8 cellular contexts compared by ENCODE assay signal in the genomic region with DNA sequence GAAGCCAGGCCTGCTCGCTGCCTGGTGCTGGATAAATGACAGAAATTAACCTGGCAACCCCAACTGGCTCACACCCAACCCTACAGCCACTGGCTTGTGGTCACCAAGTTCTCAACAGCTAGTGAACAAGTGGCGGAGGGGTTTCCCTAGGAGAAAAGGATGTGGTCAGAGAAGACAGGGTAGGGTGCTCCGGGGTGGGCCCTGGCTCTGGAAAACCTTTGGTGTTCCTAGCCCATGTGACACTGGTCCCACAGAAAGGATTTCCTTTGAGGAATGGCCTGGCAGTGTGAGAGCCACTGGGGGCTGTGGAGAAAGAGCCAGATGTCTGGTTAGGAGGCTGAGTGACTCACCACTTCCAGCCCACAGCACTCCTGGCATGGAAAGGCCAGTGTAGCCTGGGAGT. TPM values are rescaled to one million over a fixed set of nuclear protein-coding genes. Genes with fewer than 3 reads are reported as not detected.
DNase-seq lines count a peak whose midpoint lies in the region; ATAC-seq, FAIRE-seq and TF ChIP-seq lines count a peak whose summit lies in the region.

No MANE protein-coding gene starts in this region.

- no peak for TF ChIP-seq CTCF in uterus (IDR thresholded peaks at IDR 0.05)

- H3K9me3 ChIP-seq in uterus, result no peaks in the 10 kb centered on the region

- POLR2A ChIA-PET in activated CD4-positive, alpha-beta memory T cell treated with anti-CD3 and anti-CD28 coated beads for 36 hours (lab: Charles Lee), result interaction anchor here (2.5 kb wide), 1 partner anchor 15 kb away, joined by 9 read pairs; no protein-coding TSS in a partner anchor

- no peaks in the 10 kb centered on the region for H3K9me3 Mint-ChIP-seq in activated CD4-positive, alpha-beta memory T cell treated with anti-CD3 and anti-CD28 coated beads for 36 hours
- no peaks in the 10 kb centered on the region for H3K9me3 Mint-ChIP-seq in immature natural killer cell

- H3K4me3 Mint-ChIP-seq in activated CD4-positive, alpha-beta memory T cell treated with anti-CD3 and anti-CD28 coated beads for 36 hours, result no peak overlapping the region
- H3K4me3 Mint-ChIP-seq in immature natural killer cell, result peak overlapping the region; percentile 9 to 60 (median 40)

- intact Hi-C loops in activated CD4-positive, alpha-beta memory T cell treated with anti-CD3 and anti-CD28 coated beads for 36 hours (cut with micrococcal nuclease), result no loop called here
- intact Hi-C loops in uterus (cut with DNase I; ENCODE audit: low total_unique reads), result no loop called here

- no peak for TF ChIP-seq POLR2A in H54 (IDR thresholded peaks at IDR 0.05; ENCODE audit: low read depth, low read length)
- TF ChIP-seq POLR2A in uterus (IDR thresholded peaks at IDR 0.05), result no peak

- H3K36me3 Mint-ChIP-seq in activated CD4-positive, alpha-beta memory T cell treated with anti-CD3 and anti-CD28 coated beads for 36 hours, result peaks cover 11% of the 10 kb centered on the region
- H3K36me3 Mint-ChIP-seq in immature natural killer cell, result peaks cover 0 to 4% (median 1%) of the 10 kb centered on the region in 3 donors

- FAIRE-seq in H54 (lab: Jason Lieb, UNC), result peak; percentile 93

- DNase-seq in AG08396 (ENCODE audit: low spot score) (peak; percentile 76), H54 (ENCODE audit: insufficient read length, low spot score) (peak; percentile 79), immature natural killer cell (peak; percentile 54 to 61 (median 58)), uterus (no peak)
- DNase-seq in activated CD4-positive, alpha-beta memory T cell treated with anti-CD3 and anti-CD28 coated beads for 36 hours, result peak; percentile 50

- peak overlapping the region; percentile 57 to 62 for H3K27ac ChIP-seq in uterus

- H3K4me3 ChIP-seq in uterus, result no peak overlapping the region

- H3K4me1 ChIP-seq in uterus, result peaks cover 6 to 7% of the 10 kb centered on the region in 2 donors

- peaks cover 78% of the 10 kb centered on the region for H3K4me1 Mint-ChIP-seq in activated CD4-positive, alpha-beta memory T cell treated with anti-CD3 and anti-CD28 coated beads for 36 hours (ENCODE audit: low read depth)
- peaks cover 38 to 45% of the 10 kb centered on the region in 2 donors for H3K4me1 Mint-ChIP-seq in immature natural killer cell

- ATAC-seq in GM19395 (IDR thresholded peaks at IDR 0.05; ENCODE audit: unreplicated experiment), result no peak
- ATAC-seq in GM19467 (IDR thresholded peaks at IDR 0.05; ENCODE audit: unreplicated experiment), result no peak
- ATAC-seq in GM18867 (IDR thresholded peaks at IDR 0.05; ENCODE audit: unreplicated experiment), result no peak

- CTCF ChIA-PET in activated CD4-positive, alpha-beta memory T cell treated with anti-CD3 and anti-CD28 coated beads for 36 hours (lab: Charles Lee), result interaction anchor here (1.7 to 3.0 kb wide), 2 partner anchors 19 to 66 kb away, joined by 6 to 16 read pairs; no protein-coding TSS in a partner anchor

- no peaks in the 10 kb centered on the region for H3K27me3 Mint-ChIP-seq in activated CD4-positive, alpha-beta memory T cell treated with anti-CD3 and anti-CD28 coated beads for 36 hours
- peaks cover 0 to 4% (median 0%) of the 10 kb centered on the region in 3 donors for H3K27me3 Mint-ChIP-seq in immature natural killer cell (ENCODE audit: low read depth in 3 of 3)

- H3K27ac Mint-ChIP-seq in activated CD4-positive, alpha-beta memory T cell treated with anti-CD3 and anti-CD28 coated beads for 36 hours, result peak overlapping the region; percentile 8
- peak overlapping the region; percentile 46 to 75 (median 67) for H3K27ac Mint-ChIP-seq in immature natural killer cell

- H3K36me3 ChIP-seq in uterus, result no peaks in the 10 kb centered on the region

- H3K27me3 ChIP-seq in uterus, result no peaks in the 10 kb centered on the region

RNA-seq across cellular contexts. Expression of a gene that starts 8.7 kb away (rescaled TPM):
- 10 to 100 TPM; 35.3 to 37.3 TPM for total RNA-seq in activated CD4-positive, alpha-beta memory T cell treated with anti-CD3 and anti-CD28 coated beads for 36 hours
- polyA plus RNA-seq in immature natural killer cell, result 1 to 10 TPM in 2 of 3 donors, not detected in 1; 1.0 to 1.4 TPM
- 10 to 100 TPM in 2 of 4 donors, 1 to 10 TPM in 2; 4.9 to 36.1 (median 15.2) TPM for total RNA-seq in uterus

RNA-seq across cellular contexts. Expression of a gene that starts 27.1 kb away (rescaled TPM):
- total RNA-seq in activated CD4-positive, alpha-beta memory T cell treated with anti-CD3 and anti-CD28 coated beads for 36 hours, result 10 to 100 TPM; 31.8 to 32.2 TPM
- 10 to 100 TPM; 54.5 to 87.1 (median 81.7) TPM for polyA plus RNA-seq in immature natural killer cell
- total RNA-seq in uterus, result 10 to 100 TPM in 3 of 4 donors, 1 to 10 TPM in 1; 5.9 to 40.3 (median 23.7) TPM

Comparison
In these comparisons a context has a peak if more than half of its experiments do, and no peak if none do; other contexts are left out.
1. DNase-seq: peak in AG08396 (single experiment), H54 (single experiment), activated CD4-positive, alpha-beta memory T cell treated with anti-CD3 and anti-CD28 coated beads for 36 hours (single experiment) and immature natural killer cell (3 of 3); none in uterus (0 of 2).